ENCODE assay signal across 26 cellular contexts in genomic region chr11:66310324-66310723, GRCh38. TPM values are rescaled to one million over a fixed set of nuclear protein-coding genes. Genes with fewer than 3 reads are reported as not detected.
DNase-seq lines count a peak whose midpoint lies in the region; ATAC-seq, FAIRE-seq and TF ChIP-seq lines count a peak whose summit lies in the region.
"Had no signal": no experiment of that assay in that cellular context is flagged by ENCODE, and none has a peak within 500 bp of the region (broad histone marks: within the 10 kb centered on the region; RNA-seq: fewer than 3 reads in every experiment).

No MANE protein-coding gene starts in this region.

- no peak for TF ChIP-seq EP300 in H1 (IDR thresholded peaks at IDR 0.05; ENCODE audit: borderline replicate concordance in 1 of 2, low read depth in 2 of 2, low read length in 2 of 2)

- no peak overlapping the region for H2AFZ ChIP-seq in H1 (ENCODE audit: low read length)

- H3K27me3 ChIP-seq in right cardiac atrium (ENCODE audit: control insufficient read depth, insufficient read depth) (no peaks in the 10 kb centered on the region), H1 (replicated peaks in 1 of 4; ENCODE audit: control insufficient read depth in 3 of 4, extremely low read depth in 1 of 4, insufficient read depth in 3 of 4, low read length in 3 of 4) (peaks cover 0 to 3% (median 0%) of the 10 kb centered on the region in 4 experiments; a peak in 2 of 7 replicates), SJCRH30 (no peaks in the 10 kb centered on the region)
- H3K27me3 ChIP-seq: BLaER1 treated with 17β-estradiol and CSF1 and Interleukin-3, amounts not matched to agents 10 nM and 100 nM had no signal

- H4K91ac ChIP-seq in H1 (replicated peaks; ENCODE audit: insufficient read length, low read length) = no peak overlapping the region

- no peak overlapping the region for H3K18ac ChIP-seq in H1 (ENCODE audit: extremely low read depth, low read length)

- H3K79me1 ChIP-seq in H1 (ENCODE audit: low read depth, low read length) = no peaks in the 10 kb centered on the region

- peaks cover 30% of the 10 kb centered on the region for H3K4me1 Mint-ChIP-seq in glutamatergic neuron (ENCODE audit: low read depth, unreplicated experiment)

- H3K56ac ChIP-seq in H1 (replicated peaks; ENCODE audit: insufficient read length, low read depth, low read length) = no peak overlapping the region

- no peak for TF ChIP-seq CTCF in H1 (IDR thresholded peaks at IDR 0.05; ENCODE audit: control extremely low read depth in 1 of 3, insufficient read depth in 1 of 3, low read depth in 1 of 3, low read length in 3 of 3)
- no peak for TF ChIP-seq CTCF in glutamatergic neuron (IDR thresholded peaks at IDR 0.05; ENCODE audit: partially characterized antibody, unreplicated experiment)

- no peaks in the 10 kb centered on the region for H3K36me3 ChIP-seq in H1 (ENCODE audit: control insufficient read depth in 2 of 4, insufficient read depth in 4 of 4, low read length in 3 of 4)
- no peaks in the 10 kb centered on the region for H3K36me3 ChIP-seq in SJCRH30
- H3K36me3 ChIP-seq: BLaER1 treated with 17β-estradiol and CSF1 and Interleukin-3, amounts not matched to agents 10 nM and 100 nM had no signal

- no peak overlapping the region for H4K5ac ChIP-seq in H1 (ENCODE audit: insufficient read length, low read depth, low read length)

- no peaks in the 10 kb centered on the region for H3K79me2 ChIP-seq in H1 (ENCODE audit: control insufficient read depth in 1 of 2, insufficient read depth in 2 of 2, low read length in 2 of 2)

- H3K4me1 ChIP-seq in right cardiac atrium (ENCODE audit: control insufficient read depth, insufficient read depth, low read length) (no peaks in the 10 kb centered on the region), H1 (replicated peaks in 1 of 4; ENCODE audit: control insufficient read depth in 3 of 4, insufficient read depth in 4 of 4, low read length in 3 of 4) (peaks cover 3 to 13% (median 6%) of the 10 kb centered on the region in 4 experiments; a peak in 6 of 7 replicates), SJCRH30 (no peaks in the 10 kb centered on the region)

- H3K27ac ChIP-seq in right cardiac atrium (ENCODE audit: low read length) = no peak overlapping the region
- H3K27ac ChIP-seq in H1 (ENCODE audit: low read depth, low read length) = no peak overlapping the region
- H3K27ac ChIP-seq in SJCRH30 = no peak overlapping the region
- H3K27ac ChIP-seq: 22Rv1 had no signal

- no peak overlapping the region for H3K4ac ChIP-seq in H1 (replicated peaks; ENCODE audit: insufficient read length, low read depth, low read length)

- peak overlapping the region; percentile 30 for H3K4me3 Mint-ChIP-seq in glutamatergic neuron (ENCODE audit: unreplicated experiment)
- H3K4me3 Mint-ChIP-seq: B cell had no signal

- no peak overlapping the region for H2AK5ac ChIP-seq in H1 (ENCODE audit: low read depth, low read length)

- 75% methylated on average over 8 of the region's 8 CpGs for WGBS in right cardiac atrium
- WGBS in H1 (ENCODE audit: extremely low coverage in 1 of 2, insufficient coverage in 1 of 2, insufficient read length in 1 of 2, insufficient replicate concordance in 2 of 2, low coverage in 1 of 2, low lambda C conversion rate in 2 of 2, missing lambda C conversion rate in 1 of 2), 2 experiments = 90% methylated on average over 8 of the region's 8 CpGs; no CpG with 5 or more reads in 1 of the 2 experiments

- H3K23me2 ChIP-seq in H1 (ENCODE audit: low read depth, low read length) = peaks cover 8% of the 10 kb centered on the region

- 0 out of 2 replicates have a peak overlapping the region, but pooled peaks have one; percentile 4 for H2BK12ac ChIP-seq in H1 (ENCODE audit: low read depth, low read length)

- H2BK20ac ChIP-seq in H1 (ENCODE audit: low read length) = no peak overlapping the region

- TF ChIP-seq POLR2A in H1 (IDR thresholded peaks at IDR 0.05; ENCODE audit: control extremely low read depth in 1 of 2, low read depth in 2 of 2, low read length in 2 of 2) = no peak

- H3K23ac ChIP-seq in H1 (ENCODE audit: insufficient read length) = no peak overlapping the region

- H3K9me3 ChIP-seq in right cardiac atrium (ENCODE audit: control insufficient read depth, low read length) (no peaks in the 10 kb centered on the region), H1 (ENCODE audit: insufficient read depth in 2 of 2, low read depth in 1 of 2, low read length in 1 of 2) (no peaks in the 10 kb centered on the region), SJCRH30 (replicated peaks) (no peaks in the 10 kb centered on the region)
- H3K9me3 ChIP-seq: BLaER1 treated with 17β-estradiol and CSF1 and Interleukin-3, amounts not matched to agents 10 nM and 100 nM had no signal

- H3K27me3 Mint-ChIP-seq in glutamatergic neuron (ENCODE audit: unreplicated experiment) = peaks cover 12% of the 10 kb centered on the region

- H4K8ac ChIP-seq in H1 (ENCODE audit: extremely low read depth, insufficient read depth, low read length) = no peak overlapping the region

- H3K4me3 ChIP-seq in right cardiac atrium (ENCODE audit: low read length) = no peak overlapping the region
- H3K4me3 ChIP-seq in H1 (ENCODE audit: extremely low read depth in 1 of 4, insufficient read depth in 2 of 4, low read depth in 3 of 4, low read length in 4 of 4) = no peak overlapping the region
- no peak overlapping the region for H3K4me3 ChIP-seq in SJCRH30
- H3K4me3 ChIP-seq: BLaER1 treated with 17β-estradiol and CSF1 and Interleukin-3, amounts not matched to agents 10 nM and 100 nM had no signal

- POLR2A ChIA-PET in H1 (lab: Charles Lee; ENCODE audit: partially characterized antibody) = interaction anchor here (1.2 to 4.1 kb wide), 7 partner anchors 10 to 60 kb away, joined by 3 to 16 read pairs (median 5); partner anchors contain the start of genes BRMS1 and TMEM151A

- H2BK120ac ChIP-seq in H1 (replicated peaks; ENCODE audit: low read depth, low read length) = no peak overlapping the region

- H3K36me3 Mint-ChIP-seq in glutamatergic neuron (ENCODE audit: unreplicated experiment) = no peaks in the 10 kb centered on the region
- H3K36me3 Mint-ChIP-seq: CD14-positive monocyte had no signal

- H4K20me1 ChIP-seq in H1 (replicated peaks in 1 of 2; ENCODE audit: control insufficient read depth in 1 of 2, insufficient read depth in 2 of 2, low read length in 2 of 2) = no peaks in the 10 kb centered on the region

- H2BK5ac ChIP-seq in H1 (ENCODE audit: low read depth, low read length) = no peak overlapping the region

- H3K9me3 Mint-ChIP-seq in glutamatergic neuron (ENCODE audit: unreplicated experiment) = peaks cover 10% of the 10 kb centered on the region
- H3K9me3 Mint-ChIP-seq: CD4-positive, alpha-beta T cell; CD8-positive, alpha-beta memory T cell had no signal

- ATAC-seq in right cardiac atrium = no peak
- ATAC-seq in left ventricle myocardium superior = no peak
- ATAC-seq: HCT116 had no signal

- CTCF ChIA-PET in H1 (lab: Charles Lee; ENCODE audit: partially characterized antibody) = interaction anchor here (1.2 to 11.7 kb wide), 12 partner anchors 9 to 37 kb away, joined by 6 to 242 read pairs (median 38); partner anchors contain the start of genes B4GAT1, BRMS1, RIN1 and TMEM151A

- TF ChIP-seq RAD21 in H1 (IDR thresholded peaks at IDR 0.05 in 1 of 2, conservative IDR thresholded peaks at IDR 0.05 in 1 of 2; ENCODE audit: low read depth in 2 of 2, low read length in 2 of 2) = no peak

- no peak for FAIRE-seq in H1 (lab: Jason Lieb, UNC)
- FAIRE-seq: A204.1, D721Med, GM12891, GM18507 had no signal

- H2BK15ac ChIP-seq in H1 (ENCODE audit: low read length) = no peak overlapping the region

- intact Hi-C loops in right cardiac atrium (cut with DNase I) = loop anchor here in 3 of 4 donors (2.0 to 10.0 kb wide), 3 partner anchors 18 to 77 kb away; no protein-coding TSS in a partner anchor
- intact Hi-C loops in left ventricle myocardium superior (cut with micrococcal nuclease) = loop anchor here (5.0 kb wide), 1 partner anchor 77 kb away; no protein-coding TSS in a partner anchor

- DNase-seq in right cardiac atrium = peak in 2 of 3 donors; percentile 27 to 46
- DNase-seq in left ventricle myocardium superior = no peak
- DNase-seq in MV-4-11 (lab: John Stamatoyannopoulos, UW) = peak; percentile 20
- DNase-seq in H1 (ENCODE audit: low read depth in 1 of 2, low spot score in 2 of 2) = no peak
- DNase-seq in glutamatergic neuron = no peak
- DNase-seq in SJCRH30 = no peak
- no peak for DNase-seq in NCI-H226
- no peak for DNase-seq in stimulated activated naive CD4-positive, alpha-beta T cell treated with Interleukin-2 at 50 U/mL for 16 hours (lab: John Stamatoyannopoulos, UW)
- DNase-seq: CD4-positive, alpha-beta T cell; CD8-positive, alpha-beta memory T cell; DMS 273 treated with DMSO at 0.1 percent for 48 hours; DMS79 treated with DMSO at 0.1 percent for 48 hours; GF-D8; GOT3; H7 had no signal

- H3K14ac ChIP-seq in H1 (ENCODE audit: insufficient read length) = no peak overlapping the region

- no peak overlapping the region for H3K4me2 ChIP-seq in H1 (ENCODE audit: insufficient read depth in 1 of 2, low read depth in 2 of 2, low read length in 2 of 2)

- no peak overlapping the region for H3K27ac Mint-ChIP-seq in glutamatergic neuron (ENCODE audit: unreplicated experiment)
- H3K27ac Mint-ChIP-seq: CD14-positive monocyte; CD4-positive, alpha-beta T cell; CD8-positive, alpha-beta memory T cell had no signal

- H3K9ac ChIP-seq in H1 (replicated peaks in 1 of 4; ENCODE audit: extremely low read depth in 1 of 4, low read depth in 3 of 4, low read length in 3 of 4) = no peak overlapping the region

RNA-seq across cellular contexts. Expression of gene CD248, which starts 6.5 kb away (rescaled TPM):
- total RNA-seq in right cardiac atrium (10 to 100 TPM; 10.5 to 22.9 (median 21.9) TPM), left ventricle myocardium superior (11.1 TPM), glutamatergic neuron (ENCODE audit: unreplicated experiment) (11.4 TPM)
- polyA plus RNA-seq in right cardiac atrium (12.0 TPM), H1 (2011; rRNA removed) (2.7 and 4.6 TPM in 2 replicates)
- total RNA-seq in H1 (2021; fragmentation: NEBNext Ultra II Directional; extraction: Animal tissue kit (Norgen Biotek cat#: 25700)) = 3.7 and 3.9 TPM in 2 replicates
- 0.84 TPM for polyA plus RNA-seq in H1 (2011; cell fraction: cytosol; rRNA removed)
- 3.0 TPM for polyA plus RNA-seq in H1 (2011; cell fraction: nucleus; rRNA removed)
- 1.9 to 3.4 TPM (median 2.7 TPM) in 4 replicates for polyA plus RNA-seq in H1 (2012, experiment 1 of 2)
- 2.8 TPM for polyA plus RNA-seq in H1 (2012, experiment 2 of 2)
- 11.9 TPM for polyA plus RNA-seq in H1 (2013, experiment 1 of 2)
- polyA plus RNA-seq in H1 (2013, experiment 2 of 2) = 11.8 TPM
- polyA minus RNA-seq in H1 (2011; rRNA and poly(A)+ RNA removed) = 0.61 and 0.95 TPM in 2 replicates
- polyA minus RNA-seq in H1 (2011; cell fraction: cytosol; rRNA and poly(A)+ RNA removed) = 1.5 TPM
- polyA minus RNA-seq in H1 (2011; cell fraction: nucleus; rRNA and poly(A)+ RNA removed) = 1.5 TPM
- 0.30 and 0.45 TPM in 2 replicates for total RNA-seq in SJCRH30 (2014; rRNA removed; shearing (Covaris generic))

RNA-seq across cellular contexts. Expression of gene TMEM151A, which starts 18.6 kb away (rescaled TPM):
- total RNA-seq in right cardiac atrium (under 1 TPM; 0.20 to 0.31 (median 0.26) TPM), left ventricle myocardium superior (0.25 TPM), glutamatergic neuron (ENCODE audit: unreplicated experiment) (19.2 TPM)
- polyA plus RNA-seq in right cardiac atrium (0.45 TPM), H1 (2011; rRNA removed) (3.2 and 4.5 TPM in 2 replicates)
- 2.4 and 3.2 TPM in 2 replicates for total RNA-seq in H1 (2021; fragmentation: NEBNext Ultra II Directional; extraction: Animal tissue kit (Norgen Biotek cat#: 25700))
- polyA plus RNA-seq in H1 (2011; cell fraction: cytosol; rRNA removed) = 2.2 TPM
- polyA plus RNA-seq in H1 (2011; cell fraction: nucleus; rRNA removed) = 2.4 TPM
- polyA plus RNA-seq in H1 (2012, experiment 1 of 2) = 0.87 to 2.5 TPM (median 2.1 TPM) in 4 replicates
- 2.3 TPM for polyA plus RNA-seq in H1 (2012, experiment 2 of 2)
- polyA plus RNA-seq in H1 (2013, experiment 1 of 2) = 3.7 TPM
- 4.0 TPM for polyA plus RNA-seq in H1 (2013, experiment 2 of 2)
- polyA minus RNA-seq in H1 (2011; rRNA and poly(A)+ RNA removed) = 0.56 and 1.3 TPM in 2 replicates
- 1.8 TPM for polyA minus RNA-seq in H1 (2011; cell fraction: cytosol; rRNA and poly(A)+ RNA removed)
- 2.8 TPM for polyA minus RNA-seq in H1 (2011; cell fraction: nucleus; rRNA and poly(A)+ RNA removed)
- not detected in 2 replicates for total RNA-seq in SJCRH30 (2014; rRNA removed; shearing (Covaris generic))
- total RNA-seq: CD8-positive, alpha-beta memory T cell; Daoy had no signal
- polyA plus RNA-seq: AG04450; CD14-positive monocyte; CD8-positive, alpha-beta memory T cell had no signal

RNA-seq across cellular contexts. Expression of gene YIF1A, which starts 21.4 kb away (rescaled TPM):
- total RNA-seq in right cardiac atrium (10 to 100 TPM; 48.0 to 65.3 (median 50.5) TPM), left ventricle myocardium superior (41.1 TPM), glutamatergic neuron (ENCODE audit: unreplicated experiment) (115 TPM)
- polyA plus RNA-seq in right cardiac atrium (56.1 TPM), H1 (2011; rRNA removed) (178 and 248 TPM in 2 replicates)
- 70.1 and 75.9 TPM in 2 replicates for total RNA-seq in H1 (2021; fragmentation: NEBNext Ultra II Directional; extraction: Animal tissue kit (Norgen Biotek cat#: 25700))
- polyA plus RNA-seq in H1 (2011; cell fraction: cytosol; rRNA removed) = 106 TPM
- 184 TPM for polyA plus RNA-seq in H1 (2011; cell fraction: nucleus; rRNA removed)
- 50.7 to 118 TPM (median 101 TPM) in 4 replicates for polyA plus RNA-seq in H1 (2012, experiment 1 of 2)
- polyA plus RNA-seq in H1 (2012, experiment 2 of 2) = 274 TPM
- polyA plus RNA-seq in H1 (2013, experiment 1 of 2) = 179 TPM
- polyA plus RNA-seq in H1 (2013, experiment 2 of 2) = 193 TPM
- polyA minus RNA-seq in H1 (2011; rRNA and poly(A)+ RNA removed) = 96.9 and 101 TPM in 2 replicates
- polyA minus RNA-seq in H1 (2011; cell fraction: cytosol; rRNA and poly(A)+ RNA removed) = 80.4 TPM
- 42.2 TPM for polyA minus RNA-seq in H1 (2011; cell fraction: nucleus; rRNA and poly(A)+ RNA removed)
- 43.6 and 44.9 TPM in 2 replicates for total RNA-seq in SJCRH30 (2014; rRNA removed; shearing (Covaris generic))

RNA-seq across cellular contexts. Expression of gene RIN1, which starts 25.9 kb away (rescaled TPM):
- total RNA-seq in right cardiac atrium (1 to 10 TPM; 2.0 to 3.8 (median 2.2) TPM), left ventricle myocardium superior (1.7 TPM), glutamatergic neuron (ENCODE audit: unreplicated experiment) (1.9 TPM)
- polyA plus RNA-seq in right cardiac atrium (1.6 TPM), H1 (2011; rRNA removed) (2.5 and 3.8 TPM in 2 replicates)
- total RNA-seq in H1 (2021; fragmentation: NEBNext Ultra II Directional; extraction: Animal tissue kit (Norgen Biotek cat#: 25700)) = 5.4 and 6.6 TPM in 2 replicates
- 2.3 TPM for polyA plus RNA-seq in H1 (2011; cell fraction: cytosol; rRNA removed)
- 10.6 TPM for polyA plus RNA-seq in H1 (2011; cell fraction: nucleus; rRNA removed)
- polyA plus RNA-seq in H1 (2012, experiment 1 of 2) = 2.5 to 4.3 TPM (median 3.7 TPM) in 4 replicates
- polyA plus RNA-seq in H1 (2012, experiment 2 of 2) = 2.9 TPM
- 4.4 TPM for polyA plus RNA-seq in H1 (2013, experiment 1 of 2)
- 4.3 TPM for polyA plus RNA-seq in H1 (2013, experiment 2 of 2)
- polyA minus RNA-seq in H1 (2011; rRNA and poly(A)+ RNA removed) = 0.66 and 0.98 TPM in 2 replicates
- polyA minus RNA-seq in H1 (2011; cell fraction: cytosol; rRNA and poly(A)+ RNA removed) = 6.0 TPM
- 2.7 TPM for polyA minus RNA-seq in H1 (2011; cell fraction: nucleus; rRNA and poly(A)+ RNA removed)
- total RNA-seq in SJCRH30 (2014; rRNA removed; shearing (Covaris generic)) = 1.2 and 1.6 TPM in 2 replicates

RNA-seq across cellular contexts. Expression of gene CNIH2, which starts 32.3 kb away (rescaled TPM):
- total RNA-seq in right cardiac atrium (under 1 TPM in 2 of 4 donors, not detected in 2; 0.25 to 0.47 TPM), left ventricle myocardium superior (not detected), glutamatergic neuron (ENCODE audit: unreplicated experiment) (61.3 TPM)
- polyA plus RNA-seq in right cardiac atrium (0.23 TPM), H1 (2011; rRNA removed) (11.6 and 12.5 TPM in 2 replicates)
- 15.8 and 17.0 TPM in 2 replicates for total RNA-seq in H1 (2021; fragmentation: NEBNext Ultra II Directional; extraction: Animal tissue kit (Norgen Biotek cat#: 25700))
- polyA plus RNA-seq in H1 (2011; cell fraction: cytosol; rRNA removed) = 5.5 TPM
- 13.1 TPM for polyA plus RNA-seq in H1 (2011; cell fraction: nucleus; rRNA removed)
- polyA plus RNA-seq in H1 (2012, experiment 1 of 2) = 11.7 to 18.1 TPM (median 16.2 TPM) in 4 replicates
- polyA plus RNA-seq in H1 (2012, experiment 2 of 2) = 12.4 TPM
- polyA plus RNA-seq in H1 (2013, experiment 1 of 2) = 12.7 TPM
- 13.4 TPM for polyA plus RNA-seq in H1 (2013, experiment 2 of 2)
- 8.5 and 9.1 TPM in 2 replicates for polyA minus RNA-seq in H1 (2011; rRNA and poly(A)+ RNA removed)
- polyA minus RNA-seq in H1 (2011; cell fraction: cytosol; rRNA and poly(A)+ RNA removed) = 11.6 TPM
- 5.0 TPM for polyA minus RNA-seq in H1 (2011; cell fraction: nucleus; rRNA and poly(A)+ RNA removed)
- 4.5 and 5.8 TPM in 2 replicates for total RNA-seq in SJCRH30 (2014; rRNA removed; shearing (Covaris generic))
- polyA plus RNA-seq: CD14-positive monocyte; CD8-positive, alpha-beta memory T cell had no signal

Comparison
In these comparisons a context has a peak if more than half of its experiments do, and no peak if none do; other contexts are left out.
1. DNase-seq: peak in right cardiac atrium (2 of 3) and MV-4-11 (single experiment); none in left ventricle myocardium superior (single experiment), H1 (0 of 2), glutamatergic neuron (single experiment), SJCRH30 (0 of 2), NCI-H226 (single experiment) and stimulated activated naive CD4-positive, alpha-beta T cell treated with Interleukin-2 at 50 U/mL for 16 hours (single experiment).